ENCODE assay signal across 8 cellular contexts in the genomic region with DNA sequence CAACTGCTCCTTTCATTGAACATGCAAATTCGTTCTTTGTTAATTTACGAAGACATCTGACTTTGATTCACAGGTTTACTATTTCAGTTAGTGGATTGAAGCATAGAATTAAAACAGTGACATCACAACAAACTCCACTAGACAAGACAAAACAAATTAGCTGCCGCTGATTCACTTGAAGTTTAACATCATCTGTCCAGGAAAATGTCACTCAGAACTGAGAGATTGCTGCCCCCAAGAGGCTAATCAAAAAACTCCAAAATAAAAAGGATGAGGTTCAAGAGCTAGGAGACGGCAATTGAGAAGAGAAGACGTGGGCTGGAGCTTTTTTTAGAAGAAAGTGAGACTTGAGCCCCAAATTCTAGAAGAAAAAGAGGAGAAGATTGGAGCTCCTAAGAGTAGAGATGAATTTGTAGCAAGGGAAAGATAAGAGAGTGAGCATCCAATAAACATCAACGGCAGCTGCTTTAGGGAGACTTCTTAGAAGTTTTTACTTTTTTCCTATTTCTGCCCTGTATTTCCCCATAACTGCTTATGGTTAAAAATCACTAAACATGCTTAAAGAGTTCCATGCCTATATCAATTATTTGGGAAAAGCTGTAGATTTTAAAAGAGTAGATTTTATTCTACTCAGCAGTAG. TPM values are rescaled to one million over a fixed set of nuclear protein-coding genes. Genes with fewer than 3 reads are reported as not detected.
DNase-seq lines count a peak whose midpoint lies in the region; ATAC-seq and TF ChIP-seq lines count a peak whose summit lies in the region.

No MANE protein-coding gene starts in this region.

- H3K4me3 ChIP-seq in BJ (ENCODE audit: low read depth, low read length) (no peak overlapping the region), brain microvascular endothelial cell (ENCODE audit: low read depth, low read length) (no peak overlapping the region), left lung (no peak overlapping the region)

- POLR2A ChIA-PET in BJ (lab: Charles Lee), result no interaction called here

- no peaks in the 10 kb centered on the region for H3K4me1 ChIP-seq in left lung

- intact Hi-C loops in left lung (cut with DNase I), result no loop called here

- H3K27ac ChIP-seq in brain microvascular endothelial cell (no peak overlapping the region), left lung (no peak overlapping the region)

- peak; percentile 79 for ATAC-seq in HG03159 (IDR thresholded peaks at IDR 0.05; ENCODE audit: unreplicated experiment)
- peak; percentile 59 for ATAC-seq in left lung
- ATAC-seq in HG03108 (IDR thresholded peaks at IDR 0.05; ENCODE audit: unreplicated experiment), result no peak

- TF ChIP-seq CTCF in BJ (IDR thresholded peaks at IDR 0.05; ENCODE audit: insufficient read depth, low read depth, low read length) (peak; percentile 53), GM12874 (IDR thresholded peaks at IDR 0.05; ENCODE audit: insufficient read depth, low read depth, low read length) (peak; percentile 39; the same call in 1 of the 2 replicates), brain microvascular endothelial cell (IDR thresholded peaks at IDR 0.05; ENCODE audit: low read depth, low read length, missing control alignments) (peak; percentile 68), left lung (IDR thresholded peaks at IDR 0.05) (peak in 1 of 2 donors; percentile 40)

- CTCF ChIA-PET in BJ (lab: Yijun Ruan, JAX), result interaction anchor here (0.6 to 4.0 kb wide), 17 partner anchors 9 to 615 kb away, joined by 3 to 22 read pairs (median 5); no protein-coding TSS in a partner anchor

- in situ Hi-C loops in brain microvascular endothelial cell (cut with HindIII; ENCODE audit: low pct_ligation_motif_present, low sequenced_read_pairs), result no loop called here

- no peaks in the 10 kb centered on the region for H3K36me3 ChIP-seq in BJ (ENCODE audit: control insufficient read depth, insufficient read depth, low read length)
- no peaks in the 10 kb centered on the region for H3K36me3 ChIP-seq in brain microvascular endothelial cell (replicated peaks)
- H3K36me3 ChIP-seq in left lung, result no peaks in the 10 kb centered on the region

- DNase-seq in BJ (ENCODE audit: low read depth), result no peak
- DNase-seq in NCI-H524 treated with DMSO at 0.1 percent for 48 hours (lab: John Stamatoyannopoulos, UW), result peak; percentile 4
- peak; percentile 36 for DNase-seq in brain microvascular endothelial cell
- no peak for DNase-seq in left lung
- DNase-seq in activated effector memory CD4-positive, alpha-beta T cell treated with anti-CD3 and anti-CD28 coated beads, Interleukin-2, amount 50 U/mL, for 16 hours, result no peak

- H3K27me3 ChIP-seq in BJ (ENCODE audit: control insufficient read depth, insufficient read depth, low read length), result no peaks in the 10 kb centered on the region
- H3K27me3 ChIP-seq in brain microvascular endothelial cell (replicated peaks), result no peaks in the 10 kb centered on the region
- no peaks in the 10 kb centered on the region for H3K27me3 ChIP-seq in left lung

- H3K9me3 ChIP-seq in left lung, result no peaks in the 10 kb centered on the region

RNA-seq across cellular contexts. Expression of gene TPP2, which starts 40.8 kb away (rescaled TPM):
- 13.9 and 26.3 TPM in 2 replicates for polyA plus RNA-seq in BJ (2011; rRNA removed)
- polyA minus RNA-seq in BJ (2011; rRNA and poly(A)+ RNA removed), result 14.8 and 23.4 TPM in 2 replicates
- 10 to 100 TPM; 43.6 to 48.1 TPM for total RNA-seq in left lung

Comparison
In these comparisons a context has a peak if more than half of its experiments do, and no peak if none do; other contexts are left out.
1. DNase-seq: peak in NCI-H524 treated with DMSO at 0.1 percent for 48 hours (single experiment) and brain microvascular endothelial cell (single experiment); none in BJ (single experiment), left lung (0 of 2) and activated effector memory CD4-positive, alpha-beta T cell treated with anti-CD3 and anti-CD28 coated beads, Interleukin-2, amount 50 U/mL, for 16 hours (single experiment).